ENCODE assay signal across 9 cellular contexts in genomic region chr20:26208296-26209091, GRCh38.
A peak's percentile ranks its signal among the peaks of the same experiment; 100 is the strongest.
DNase-seq lines count a peak whose midpoint lies in the region; ATAC-seq and TF ChIP-seq lines count a peak whose summit lies in the region.
"Had no signal": no experiment of that assay in that cellular context is flagged by ENCODE, and none has a peak within 500 bp of the region (broad histone marks: within the 10 kb centered on the region; RNA-seq: fewer than 3 reads in every experiment).

No MANE protein-coding gene starts in this region.

- no peak for TF ChIP-seq CTCF in left ventricle myocardium inferior (IDR thresholded peaks at IDR 0.05; ENCODE audit: borderline replicate concordance)
- TF ChIP-seq CTCF in Caco-2 (IDR thresholded peaks at IDR 0.05; ENCODE audit: insufficient read depth in 1 of 2, low read depth in 1 of 2, low read length in 1 of 2, severe bottlenecking in 1 of 2, unreplicated experiment in 1 of 2), result no peak

- ATAC-seq in GM21390 (IDR thresholded peaks at IDR 0.05; ENCODE audit: unreplicated experiment), result no peak

- H3K36me3 Mint-ChIP-seq in Caco-2 (ENCODE audit: insufficient read depth, unreplicated experiment), result no peaks in the 10 kb centered on the region
- H3K36me3 Mint-ChIP-seq: IgD-negative memory B cell had no signal

- peak overlapping the region; percentile 59 for H3K4me3 ChIP-seq in HUES48 (ENCODE audit: low read depth, low read length)
- H3K4me3 ChIP-seq in left ventricle myocardium inferior, result peak overlapping the region; percentile 56
- no peak overlapping the region for H3K4me3 ChIP-seq in Caco-2 (ENCODE audit: low read depth, low read length)

- H3K36me3 ChIP-seq in HUES48 (ENCODE audit: control insufficient read depth, insufficient read depth, low read length), result no peaks in the 10 kb centered on the region
- no peaks in the 10 kb centered on the region for H3K36me3 ChIP-seq in left ventricle myocardium inferior
- H3K36me3 ChIP-seq in Caco-2 (ENCODE audit: control insufficient read depth, insufficient read depth, low read length), result no peaks in the 10 kb centered on the region

- no peaks in the 10 kb centered on the region for H3K27me3 Mint-ChIP-seq in Caco-2 (ENCODE audit: insufficient read depth, unreplicated experiment)

- H3K9me3 ChIP-seq in HUES48 (ENCODE audit: control insufficient read depth, insufficient read depth, low read length), result no peaks in the 10 kb centered on the region
- no peaks in the 10 kb centered on the region for H3K9me3 ChIP-seq in left ventricle myocardium inferior (replicated peaks)
- H3K9me3 ChIP-seq in Caco-2, result no peaks in the 10 kb centered on the region

- CTCF ChIA-PET in Caco-2 (lab: Charles Lee), result no interaction called here

- H3K9ac ChIP-seq in HUES48 (ENCODE audit: low read depth, low read length), result no peak overlapping the region

- H3K27ac ChIP-seq in HUES48 (ENCODE audit: low read depth, low read length) (no peak overlapping the region), left ventricle myocardium inferior (replicated peaks) (no peak overlapping the region)

- BruUV-seq in Caco-2 (replicated peaks; lab: Mats Ljungman, UMichigan), result no TSS peak

- no peaks in the 10 kb centered on the region for H3K4me1 ChIP-seq in HUES48 (ENCODE audit: control insufficient read depth, insufficient read depth, low read length)
- H3K4me1 ChIP-seq in left ventricle myocardium inferior, result peaks cover 19% of the 10 kb centered on the region
- H3K4me1 ChIP-seq in Caco-2, result no peaks in the 10 kb centered on the region

- DNase-seq in activated T-cell treated with anti-CD3 and anti-CD28 coated beads for 1 hour (ENCODE audit: low read depth), result peak; percentile 39
- no peak for DNase-seq in left ventricle myocardium inferior
- peak; percentile 2 to 9 (median 6) for DNase-seq in stimulated activated CD4-positive, alpha-beta T cell treated with anti-CD3 and anti-CD28 coated beads, Interleukin-12 subunit alpha, Interleukin-12 subunit beta, amount 100 ng/mL, for 48 hours (ENCODE audit: low read depth in 2 of 3, low spot score in 1 of 3)
- no peak for DNase-seq in Caco-2
- DNase-seq in ureter (ENCODE audit: low spot score), result no peak
- no peak for DNase-seq in hypothalamus (lab: John Stamatoyannopoulos, UW)

- peaks cover 10% of the 10 kb centered on the region for H3K9me3 Mint-ChIP-seq in Caco-2 (ENCODE audit: unreplicated experiment)

- H3K4me3 Mint-ChIP-seq in Caco-2 (ENCODE audit: unreplicated experiment), result no peak overlapping the region

- intact Hi-C loops in left ventricle myocardium inferior (cut with micrococcal nuclease) (no loop called here), Caco-2 (cut with micrococcal nuclease; ENCODE audit: unreplicated experiment) (no loop called here)

- peaks cover 59% of the 10 kb centered on the region for H3K27me3 ChIP-seq in HUES48 (ENCODE audit: control insufficient read depth, insufficient read depth, low read length)
- peaks cover 67% of the 10 kb centered on the region for H3K27me3 ChIP-seq in left ventricle myocardium inferior (ENCODE audit: low read depth)
- H3K27me3 ChIP-seq in Caco-2 (replicated peaks; ENCODE audit: control insufficient read depth, insufficient read depth, low read length), result no peaks in the 10 kb centered on the region

- H3K27ac Mint-ChIP-seq in Caco-2 (ENCODE audit: unreplicated experiment), result no peak overlapping the region
- H3K27ac Mint-ChIP-seq: IgD-negative memory B cell had no signal

- POLR2A ChIA-PET in Caco-2 (lab: Charles Lee), result no interaction called here

- no peaks in the 10 kb centered on the region for H3K4me1 Mint-ChIP-seq in Caco-2 (ENCODE audit: low read depth, unreplicated experiment)

Comparison
In these comparisons a context has a peak if more than half of its experiments do, and no peak if none do; other contexts are left out.
1. DNase-seq: peak in activated T-cell treated with anti-CD3 and anti-CD28 coated beads for 1 hour (single experiment) and stimulated activated CD4-positive, alpha-beta T cell treated with anti-CD3 and anti-CD28 coated beads, Interleukin-12 subunit alpha, Interleukin-12 subunit beta, amount 100 ng/mL, for 48 hours (3 of 3); none in left ventricle myocardium inferior (single experiment), Caco-2 (0 of 2), ureter (single experiment) and hypothalamus (0 of 51).